2 cellular contexts compared by ENCODE assay signal in genomic region chr9:137550241-137550621, GRCh38.
TF ChIP-seq lines count a peak whose summit lies in the region.

Gene PNPLA7, minus strand, starts transcription at chr9:137550402. Its CDS starts 205 bp downstream, at chr9:137550197.

TF ChIP-seq in HEK293T, 16 proteins besides CTCF, POLR2A, EP300 and RAD21:
- TF ChIP-seq HDGF (IDR thresholded peaks at IDR 0.05; ENCODE audit: borderline replicate concordance) (no peak), ZNF384 (IDR thresholded peaks at IDR 0.05) (no peak), NFRKB (IDR thresholded peaks at IDR 0.05) (no peak), FOXK2 (IDR thresholded peaks at IDR 0.05) (no peak), ARNT (IDR thresholded peaks at IDR 0.05) (no peak), SP1 (IDR thresholded peaks at IDR 0.05) (no peak), FOXA1 (IDR thresholded peaks at IDR 0.05) (no peak)
- TF ChIP-seq, protein P1, sequence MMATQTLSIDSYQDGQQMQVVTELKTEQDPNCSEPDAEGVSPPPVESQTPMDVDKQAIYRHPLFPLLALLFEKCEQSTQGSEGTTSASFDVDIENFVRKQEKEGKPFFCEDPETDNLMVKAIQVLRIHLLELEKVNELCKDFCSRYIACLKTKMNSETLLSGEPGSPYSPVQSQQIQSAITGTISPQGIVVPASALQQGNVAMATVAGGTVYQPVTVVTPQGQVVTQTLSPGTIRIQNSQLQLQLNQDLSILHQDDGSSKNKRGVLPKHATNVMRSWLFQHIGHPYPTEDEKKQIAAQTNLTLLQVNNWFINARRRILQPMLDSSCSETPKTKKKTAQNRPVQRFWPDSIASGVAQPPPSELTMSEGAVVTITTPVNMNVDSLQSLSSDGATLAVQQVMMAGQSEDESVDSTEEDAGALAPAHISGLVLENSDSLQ (IDR thresholded peaks at IDR 0.05), result 0 out of 2 replicates have a peak, but pooled peaks have one; percentile 50

TF ChIP-seq in H1, 55 proteins besides CTCF, POLR2A, EP300 and RAD21:
- TF ChIP-seq SIN3A (conservative IDR thresholded peaks at IDR 0.05 in 1 of 2, IDR thresholded peaks at IDR 0.05 in 1 of 2; ENCODE audit: low read depth in 1 of 2, low read length in 2 of 2) (peak in 1 of 2 experiments; percentile 87; a peak in 2 of 4 replicates), SAP30 (IDR thresholded peaks at IDR 0.05; ENCODE audit: insufficient read depth, insufficient replicate concordance, low read length) (no peak), EGR1 (IDR thresholded peaks at IDR 0.05; ENCODE audit: borderline replicate concordance, low read depth, low read length) (no peak), TBP (IDR thresholded peaks at IDR 0.05; ENCODE audit: low read depth, low read length) (no peak), GABPA (IDR thresholded peaks at IDR 0.05; ENCODE audit: borderline replicate concordance, insufficient read depth, low read length) (no peak), PHF8 (conservative IDR thresholded peaks at IDR 0.05; ENCODE audit: low read depth, low read length) (no peak), RFX5 (IDR thresholded peaks at IDR 0.05; ENCODE audit: borderline replicate concordance, low read depth, low read length) (no peak), CREB1 (IDR thresholded peaks at IDR 0.05) (no peak), ATF3 (IDR thresholded peaks at IDR 0.05; ENCODE audit: insufficient read depth, low read depth, low read length) (no peak), JUN (IDR thresholded peaks at IDR 0.05; ENCODE audit: low read depth, low read length) (no peak), TAF7 (optimal IDR thresholded peaks at IDR 0.05; ENCODE audit: borderline replicate concordance, low read depth, low read length) (no peak), NANOG (IDR thresholded peaks at IDR 0.05; ENCODE audit: insufficient read depth, low read depth, low read length, poor library complexity, severe bottlenecking) (no peak), SIRT6 (IDR thresholded peaks at IDR 0.05; ENCODE audit: low read length) (no peak), RBBP5 (IDR thresholded peaks at IDR 0.05; ENCODE audit: borderline replicate concordance, low read depth, low read length) (no peak), TEAD4 (IDR thresholded peaks at IDR 0.05; ENCODE audit: low read depth, low read length) (no peak), BCL11A (IDR thresholded peaks at IDR 0.05; ENCODE audit: low read depth in 2 of 2, low read length in 2 of 2) (no peak), HDAC2 (IDR thresholded peaks at IDR 0.05; ENCODE audit: borderline replicate concordance in 1 of 2, low read depth in 2 of 2, low read length in 2 of 2) (peak in 1 of 2 experiments; percentile 45; a peak in 1 of 4 replicates), SUZ12 (IDR thresholded peaks at IDR 0.05; ENCODE audit: low read length) (no peak), POU5F1 (IDR thresholded peaks at IDR 0.05; ENCODE audit: low read depth, low read length) (no peak), JUND (IDR thresholded peaks at IDR 0.05; ENCODE audit: low read length) (no peak), E2F6 (IDR thresholded peaks at IDR 0.05) (no peak)
- TF ChIP-seq, protein P2, sequence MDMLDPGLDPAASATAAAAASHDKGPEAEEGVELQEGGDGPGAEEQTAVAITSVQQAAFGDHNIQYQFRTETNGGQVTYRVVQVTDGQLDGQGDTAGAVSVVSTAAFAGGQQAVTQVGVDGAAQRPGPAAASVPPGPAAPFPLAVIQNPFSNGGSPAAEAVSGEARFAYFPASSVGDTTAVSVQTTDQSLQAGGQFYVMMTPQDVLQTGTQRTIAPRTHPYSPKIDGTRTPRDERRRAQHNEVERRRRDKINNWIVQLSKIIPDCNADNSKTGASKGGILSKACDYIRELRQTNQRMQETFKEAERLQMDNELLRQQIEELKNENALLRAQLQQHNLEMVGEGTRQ (IDR thresholded peaks at IDR 0.05; ENCODE audit: low read length), result peak; percentile 63
- TF ChIP-seq, protein P3, sequence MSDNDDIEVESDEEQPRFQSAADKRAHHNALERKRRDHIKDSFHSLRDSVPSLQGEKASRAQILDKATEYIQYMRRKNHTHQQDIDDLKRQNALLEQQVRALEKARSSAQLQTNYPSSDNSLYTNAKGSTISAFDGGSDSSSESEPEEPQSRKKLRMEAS (IDR thresholded peaks at IDR 0.05), result peak; percentile 93
